In genomic region chr9:129776938-129777768, GRCh38 we compare ENCODE assay signal across 8 cellular contexts. TPM values are rescaled to one million over a fixed set of nuclear protein-coding genes. Genes with fewer than 3 reads are reported as not detected.
A peak's percentile ranks its signal among the peaks of the same experiment; 100 is the strongest.
DNase-seq lines count a peak whose midpoint lies in the region; ATAC-seq and TF ChIP-seq lines count a peak whose summit lies in the region.

No MANE protein-coding gene starts in this region.

- H3K27me3 ChIP-seq in kidney epithelial cell (ENCODE audit: control insufficient read depth, insufficient read depth, low read length) (no peaks in the 10 kb centered on the region), spleen (replicated peaks in 1 of 7) (peaks cover 0 to 14% (median 0%) of the 10 kb centered on the region in 7 donors)

- no peaks in the 10 kb centered on the region for H3K9me3 ChIP-seq in spleen

- no peak for TF ChIP-seq POLR2A in spleen (IDR thresholded peaks at IDR 0.05)

- H3K36me3 ChIP-seq in kidney epithelial cell (ENCODE audit: control insufficient read depth, insufficient read depth, low read length) (no peaks in the 10 kb centered on the region), spleen (no peaks in the 10 kb centered on the region)

- intact Hi-C loops in spleen (cut with DNase I; ENCODE audit: low total_unique reads) = no loop called here

- no peak for TF ChIP-seq CTCF in AG09309 (IDR thresholded peaks at IDR 0.05; ENCODE audit: control insufficient read depth, insufficient read depth, low read depth, low read length, missing control alignments)
- TF ChIP-seq CTCF in cardiac fibroblast (IDR thresholded peaks at IDR 0.05; ENCODE audit: low read depth, low read length) = no peak
- TF ChIP-seq CTCF in kidney epithelial cell (IDR thresholded peaks at IDR 0.05; ENCODE audit: insufficient read depth, low read length, poor library complexity, severe bottlenecking) = no peak
- no peak for TF ChIP-seq CTCF in spleen (IDR thresholded peaks at IDR 0.05 in 8 of 11, conservative IDR thresholded peaks at IDR 0.05 in 3 of 11)

- ATAC-seq in HG02970 (IDR thresholded peaks at IDR 0.05; ENCODE audit: low FRiP score, unreplicated experiment) (no peak), GM19023 (IDR thresholded peaks at IDR 0.05; ENCODE audit: unreplicated experiment) (no peak)

- H3K4me3 ChIP-seq in AG09309 (ENCODE audit: control insufficient read depth, low read depth, low read length) (no peak overlapping the region; the same call in 1 of the 2 replicates), cardiac fibroblast (replicated peaks in 1 of 2; ENCODE audit: low read depth in 2 of 2, low read length in 2 of 2) (peak overlapping the region in 1 of 2 donors; percentile 11), kidney epithelial cell (ENCODE audit: low read depth, low read length) (no peak overlapping the region), spleen (peak overlapping the region in 1 of 8 donors; percentile 31)

- 8 to 11% (median 10%) methylated on average over 14 to 16 of the region's 16 CpGs for WGBS in spleen, 5 donors

- peaks cover 11 to 60% (median 31%) of the 10 kb centered on the region in 6 donors for H3K4me1 ChIP-seq in spleen

- DNase-seq in AG09309 (ENCODE audit: low read depth) (peak; percentile 97), HT1080 (ENCODE audit: low read depth) (peak; percentile 99), T1000 (lab: John Stamatoyannopoulos, UW) (peak; percentile 93), cardiac fibroblast (ENCODE audit: low read depth in 2 of 2) (peak; percentile 99), kidney epithelial cell (ENCODE audit: low read depth) (peak; percentile 96), spleen (peak; percentile 92)

- peak overlapping the region in 7 of 8 donors; percentile 58 to 80 (median 69) for H3K27ac ChIP-seq in spleen

RNA-seq across cellular contexts. Expression of gene PTGES, which starts 24.3 kb away (rescaled TPM):
- total RNA-seq in HT1080 (2014; rRNA removed; shearing (Covaris generic)) = 0.10 and 0.18 TPM in 2 replicates
- polyA plus RNA-seq in HT1080 (2015; cell fraction: cytosol; rRNA removed) = 9.9 and 10.9 TPM in 2 replicates
- 6.0 and 6.1 TPM in 2 replicates for polyA plus RNA-seq in HT1080 (2015; cell fraction: nucleus; rRNA removed)
- total RNA-seq in kidney epithelial cell = 37.9 and 39.5 TPM in 2 replicates
- total RNA-seq in spleen = 1 to 10 TPM; 1.4 to 7.2 (median 2.2) TPM
- 1 to 10 TPM; 4.7 to 6.1 (median 4.8) TPM for polyA plus RNA-seq in spleen

RNA-seq across cellular contexts. Expression of gene TOR1B, which starts 25.8 kb away (rescaled TPM):
- 34.3 and 39.1 TPM in 2 replicates for total RNA-seq in HT1080 (2014; rRNA removed; shearing (Covaris generic))
- polyA plus RNA-seq in HT1080 (2015; cell fraction: cytosol; rRNA removed) = 39.4 and 39.9 TPM in 2 replicates
- 45.1 and 48.2 TPM in 2 replicates for polyA plus RNA-seq in HT1080 (2015; cell fraction: nucleus; rRNA removed)
- total RNA-seq in kidney epithelial cell (32.8 and 39.5 TPM in 2 replicates), spleen (10 to 100 TPM; 16.1 to 38.0 (median 18.9) TPM)
- polyA plus RNA-seq in spleen = 1 to 10 TPM; 5.3 to 8.3 (median 6.3) TPM

RNA-seq across cellular contexts. Expression of gene TOR1A, which starts 46.8 kb away (rescaled TPM):
- total RNA-seq in HT1080 (2014; rRNA removed; shearing (Covaris generic)) = 55.1 and 75.2 TPM in 2 replicates
- polyA plus RNA-seq in HT1080 (2015; cell fraction: cytosol; rRNA removed) = 73.0 and 86.0 TPM in 2 replicates
- polyA plus RNA-seq in HT1080 (2015; cell fraction: nucleus; rRNA removed) = 51.0 and 54.9 TPM in 2 replicates
- total RNA-seq in kidney epithelial cell (52.4 and 79.6 TPM in 2 replicates), spleen (10 to 100 TPM; 27.7 to 49.5 (median 32.5) TPM)
- polyA plus RNA-seq in spleen = 10 to 100 TPM; 13.3 to 20.0 (median 16.5) TPM

RNA-seq across cellular contexts. Expression of gene C9orf78, which starts 57.9 kb away (rescaled TPM):
- total RNA-seq in HT1080 (2014; rRNA removed; shearing (Covaris generic)) = 86.5 and 101 TPM in 2 replicates
- 79.0 and 117 TPM in 2 replicates for polyA plus RNA-seq in HT1080 (2015; cell fraction: cytosol; rRNA removed)
- 24.4 and 32.4 TPM in 2 replicates for polyA plus RNA-seq in HT1080 (2015; cell fraction: nucleus; rRNA removed)
- total RNA-seq in kidney epithelial cell (50.9 and 77.3 TPM in 2 replicates), spleen (100 to 1,000 TPM in 1 of 7 donors, 10 to 100 TPM in 6; 35.6 to 105 (median 47.3) TPM)
- polyA plus RNA-seq in spleen = 10 to 100 TPM; 51.5 to 68.9 (median 66.3) TPM

RNA-seq across cellular contexts. Expression of gene USP20, which starts 58.1 kb away (rescaled TPM):
- 5.9 and 7.5 TPM in 2 replicates for total RNA-seq in HT1080 (2014; rRNA removed; shearing (Covaris generic))
- polyA plus RNA-seq in HT1080 (2015; cell fraction: cytosol; rRNA removed) = 11.2 and 15.2 TPM in 2 replicates
- polyA plus RNA-seq in HT1080 (2015; cell fraction: nucleus; rRNA removed) = 48.2 and 51.1 TPM in 2 replicates
- total RNA-seq in kidney epithelial cell (15.7 and 27.3 TPM in 2 replicates), spleen (10 to 100 TPM; 29.7 to 55.3 (median 39.4) TPM)
- 10 to 100 TPM; 38.1 to 83.7 (median 67.6) TPM for polyA plus RNA-seq in spleen
